ENCODE assay signal across 7 cellular contexts in the genomic region with DNA sequence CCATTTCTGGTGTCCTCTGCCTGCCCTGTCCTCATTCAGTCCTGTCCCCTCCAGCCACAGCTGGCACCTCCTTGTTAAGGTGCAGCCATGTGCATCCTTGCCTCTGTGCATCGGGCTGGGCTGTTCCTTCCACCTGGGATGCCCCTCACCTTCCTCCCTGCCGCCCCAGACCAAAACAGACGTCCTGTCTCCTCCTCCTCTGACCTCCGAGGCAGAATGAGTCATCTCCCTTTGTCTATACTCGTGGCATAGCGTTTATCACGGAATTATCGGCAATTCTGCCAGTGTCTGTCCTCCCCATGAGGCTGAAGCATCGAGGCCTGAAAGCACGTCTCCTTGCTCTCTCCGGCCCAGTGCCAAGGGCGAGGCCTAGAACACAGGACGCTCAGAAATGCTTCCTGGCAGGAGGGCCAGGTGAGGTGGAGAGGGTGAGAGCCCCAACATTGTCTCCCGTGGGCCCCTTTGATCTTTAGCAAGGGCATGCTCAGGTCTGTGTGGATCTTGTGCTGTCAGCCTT. TPM values are rescaled to one million over a fixed set of nuclear protein-coding genes. Genes with fewer than 3 reads are reported as not detected.
DNase-seq lines count a peak whose midpoint lies in the region; ATAC-seq lines count a peak whose summit lies in the region.

No MANE protein-coding gene starts in this region.

- no peak overlapping the region for H3K4me3 ChIP-seq in H7 (ENCODE audit: insufficient read depth, low read depth, low read length)

- DNase-seq in H7 = peak; percentile 61
- peak; percentile 71 to 77 for DNase-seq in SHP77 (lab: John Stamatoyannopoulos, UW)
- DNase-seq in fibroblast of gingiva (ENCODE audit: low read depth) = peak; percentile 56
- DNase-seq in renal cortical epithelial cell (ENCODE audit: low read depth) = peak; percentile 85
- no peak for DNase-seq in activated effector memory CD4-positive, alpha-beta T cell treated with anti-CD3 and anti-CD28 coated beads, Interleukin-2, amount 50 U/mL, for 16 hours
- DNase-seq in activated CD4-positive, alpha-beta T cell treated with anti-CD3 and anti-CD28 coated beads, Interleukin-2, amount 50 U/mL, for 1 hour = no peak

- H3K27me3 ChIP-seq in H7 (ENCODE audit: control insufficient read depth, insufficient read depth, low read length) = peaks cover 72% of the 10 kb centered on the region

- no peak for ATAC-seq in HG03571 (IDR thresholded peaks at IDR 0.05; ENCODE audit: unreplicated experiment)

- no peaks in the 10 kb centered on the region for H3K36me3 ChIP-seq in H7 (replicated peaks; ENCODE audit: control insufficient read depth, insufficient read depth, low read length)

RNA-seq across cellular contexts. Expression of a gene that starts 4.6 kb away (rescaled TPM):
- 11.3 and 13.7 TPM in 2 replicates for total RNA-seq in H7 (2014; rRNA removed; shearing (Covaris generic))
- total RNA-seq in renal cortical epithelial cell = 9.9 and 25.1 TPM in 2 replicates

Comparison
In these comparisons a context has a peak if more than half of its experiments do, and no peak if none do; other contexts are left out.
1. DNase-seq: peak in H7 (single experiment), SHP77 (2 of 2), fibroblast of gingiva (single experiment) and renal cortical epithelial cell (single experiment); none in activated effector memory CD4-positive, alpha-beta T cell treated with anti-CD3 and anti-CD28 coated beads, Interleukin-2, amount 50 U/mL, for 16 hours (single experiment) and activated CD4-positive, alpha-beta T cell treated with anti-CD3 and anti-CD28 coated beads, Interleukin-2, amount 50 U/mL, for 1 hour (single experiment).